Comparison of ENCODE assay signal across 9 cellular contexts in genomic region chr3:129119365-129120100, GRCh38. TPM values are rescaled to one million over a fixed set of nuclear protein-coding genes. Genes with fewer than 3 reads are reported as not detected.
DNase-seq lines count a peak whose midpoint lies in the region; ATAC-seq, FAIRE-seq and TF ChIP-seq lines count a peak whose summit lies in the region.
"Had no signal": no experiment of that assay in that cellular context is flagged by ENCODE, and none has a peak within 500 bp of the region (broad histone marks: within the 10 kb centered on the region; RNA-seq: fewer than 3 reads in every experiment).

No MANE protein-coding gene starts in this region.

- H3K27ac ChIP-seq in heart right ventricle (peak overlapping the region in 9 of 10 donors; percentile 45 to 98 (median 94)), small intestine (ENCODE audit: low read depth in 1 of 2, low read length in 1 of 2) (peak overlapping the region; percentile 61 to 90)

- H3K4me3 ChIP-seq in heart right ventricle = peak overlapping the region; percentile 73 to 97 (median 90)
- peak overlapping the region; percentile 52 to 72 for H3K4me3 ChIP-seq in small intestine (ENCODE audit: low read depth in 1 of 2, low read length in 2 of 2)

- H3K27me3 ChIP-seq in heart right ventricle = no peaks in the 10 kb centered on the region
- no peaks in the 10 kb centered on the region for H3K27me3 ChIP-seq in small intestine (ENCODE audit: control insufficient read depth in 2 of 2, insufficient read depth in 2 of 2, low read length in 2 of 2)

- H3K27me3 Mint-ChIP-seq in activated CD4-positive, alpha-beta memory T cell treated with anti-CD3 and anti-CD28 coated beads, Interleukin-2, amount 10 ng/mL, durations not matched to agents 7 days and 5 days = no peaks in the 10 kb centered on the region

- DNase-seq in NCI-H510A treated with DMSO at 0.1 percent for 48 hours (lab: John Stamatoyannopoulos, UW) (peak; percentile 17), NCI-H510A (lab: John Stamatoyannopoulos, UW) (no peak), heart right ventricle (no peak), small intestine (peak; percentile 75), iPS-NIHi7 (ENCODE audit: extremely low spot score) (no peak)
- peak; percentile 54 for DNase-seq in activated CD4-positive, alpha-beta memory T cell treated with anti-CD3 and anti-CD28 coated beads, Interleukin-2, amount 10 ng/mL, durations not matched to agents 7 days and 5 days
- DNase-seq in effector CD8-positive, alpha-beta T cell (lab: John Stamatoyannopoulos, UW) = no peak

- H3K9me3 ChIP-seq in heart right ventricle (no peaks in the 10 kb centered on the region), small intestine (ENCODE audit: control insufficient read depth, low read depth) (no peaks in the 10 kb centered on the region)

- intact Hi-C loops in heart right ventricle (cut with DNase I) = loop anchor here in 2 of 10 donors (5.0 to 10.0 kb wide), 2 partner anchors 65 to 67 kb away; no protein-coding TSS in a partner anchor

- CTCF ChIA-PET in activated CD4-positive, alpha-beta memory T cell treated with anti-CD3 and anti-CD28 coated beads, Interleukin-2, amount 10 ng/mL, durations not matched to agents 7 days and 5 days (lab: Charles Lee) = interaction anchor here (0.5 to 5.0 kb wide), 11 partner anchors 17 to 149 kb away, joined by 3 to 63 read pairs (median 4); partner anchors contain the start of gene COPG1

- H3K4me1 Mint-ChIP-seq in activated CD4-positive, alpha-beta memory T cell treated with anti-CD3 and anti-CD28 coated beads, Interleukin-2, amount 10 ng/mL, durations not matched to agents 7 days and 5 days = peaks cover 57% of the 10 kb centered on the region

- FAIRE-seq in small intestine (lab: Jason Lieb, UNC) = no peak

- H3K4me3 Mint-ChIP-seq in activated CD4-positive, alpha-beta memory T cell treated with anti-CD3 and anti-CD28 coated beads, Interleukin-2, amount 10 ng/mL, durations not matched to agents 7 days and 5 days = peak overlapping the region; percentile 91

- ATAC-seq in heart right ventricle = no peak
- ATAC-seq in HG03025 (IDR thresholded peaks at IDR 0.05; ENCODE audit: low FRiP score, unreplicated experiment) = no peak

- POLR2A ChIA-PET in activated CD4-positive, alpha-beta memory T cell treated with anti-CD3 and anti-CD28 coated beads, Interleukin-2, amount 10 ng/mL, durations not matched to agents 7 days and 5 days (lab: Charles Lee) = interaction anchor here (0.6 to 8.4 kb wide), 20 partner anchors 9 to 468 kb away, joined by 3 to 111 read pairs (median 21); partner anchors contain the start of genes CNBP, COPG1 and RPN1

- H3K4me1 ChIP-seq in heart right ventricle (peaks cover 12 to 60% (median 37%) of the 10 kb centered on the region in 9 donors), small intestine (ENCODE audit: control insufficient read depth in 2 of 2, insufficient read depth in 1 of 2, low read depth in 1 of 2, low read length in 1 of 2) (peaks cover 10 to 19% of the 10 kb centered on the region in 2 donors)

- peaks cover 50% of the 10 kb centered on the region for H3K36me3 Mint-ChIP-seq in activated CD4-positive, alpha-beta memory T cell treated with anti-CD3 and anti-CD28 coated beads, Interleukin-2, amount 10 ng/mL, durations not matched to agents 7 days and 5 days (ENCODE audit: low read depth)

- WGBS in heart right ventricle, 2 donors = 49 to 67% methylated on average over 13 of the region's 13 CpGs
- 8 to 26% (median 17%) methylated on average over 13 of the region's 13 CpGs for WGBS in small intestine, 3 donors

- TF ChIP-seq CTCF in heart right ventricle (IDR thresholded peaks at IDR 0.05) = no peak

- peak overlapping the region; percentile 96 for H3K27ac Mint-ChIP-seq in activated CD4-positive, alpha-beta memory T cell treated with anti-CD3 and anti-CD28 coated beads, Interleukin-2, amount 10 ng/mL, durations not matched to agents 7 days and 5 days

- H3K36me3 ChIP-seq in heart right ventricle (peaks cover 0 to 41% (median 3%) of the 10 kb centered on the region in 9 donors), small intestine (ENCODE audit: control insufficient read depth in 2 of 2, insufficient read depth in 2 of 2, low read length in 2 of 2) (no peaks in the 10 kb centered on the region)

- H3K9me3 Mint-ChIP-seq in activated CD4-positive, alpha-beta memory T cell treated with anti-CD3 and anti-CD28 coated beads, Interleukin-2, amount 10 ng/mL, durations not matched to agents 7 days and 5 days = no peaks in the 10 kb centered on the region

RNA-seq across cellular contexts. Expression of gene RAB43, which starts 2.1 kb away (rescaled TPM):
- total RNA-seq in activated CD4-positive, alpha-beta memory T cell treated with anti-CD3 and anti-CD28 coated beads, Interleukin-2, amount 10 ng/mL, durations not matched to agents 7 days and 5 days = 10 to 100 TPM; 46.3 to 48.1 TPM
- 1 to 10 TPM in 9 of 10 donors, under 1 TPM in 1; 0.96 to 8.2 (median 4.1) TPM for total RNA-seq in heart right ventricle
- polyA plus RNA-seq in heart right ventricle (1 to 10 TPM; 2.5 to 4.0 TPM), small intestine (10 to 100 TPM in 1 of 3 donors, 1 to 10 TPM in 2; 3.4 to 15.0 (median 4.1) TPM)

RNA-seq across cellular contexts. Expression of gene ISY1, which starts 41.3 kb away (rescaled TPM):
- 10 to 100 TPM; 63.9 to 66.2 TPM for total RNA-seq in activated CD4-positive, alpha-beta memory T cell treated with anti-CD3 and anti-CD28 coated beads, Interleukin-2, amount 10 ng/mL, durations not matched to agents 7 days and 5 days
- total RNA-seq in heart right ventricle = 10 to 100 TPM; 26.7 to 35.4 (median 29.7) TPM
- polyA plus RNA-seq in heart right ventricle (10 to 100 TPM; 15.9 to 24.0 TPM), small intestine (10 to 100 TPM; 11.2 to 27.1 (median 20.5) TPM)

RNA-seq across cellular contexts. Expression of gene GP9, which starts 59.0 kb away (rescaled TPM):
- total RNA-seq in activated CD4-positive, alpha-beta memory T cell treated with anti-CD3 and anti-CD28 coated beads, Interleukin-2, amount 10 ng/mL, durations not matched to agents 7 days and 5 days = not detected
- total RNA-seq in heart right ventricle = not detected
- polyA plus RNA-seq in heart right ventricle (under 1 TPM in 1 of 2 donors, not detected in 1; 0.13 TPM), small intestine (under 1 TPM in 1 of 3 donors, not detected in 2; 0.06 TPM)
- total RNA-seq: Daoy had no signal

Comparison
In these comparisons a context has a peak if more than half of its experiments do, and no peak if none do; other contexts are left out.
1. DNase-seq: peak in NCI-H510A treated with DMSO at 0.1 percent for 48 hours (single experiment), activated CD4-positive, alpha-beta memory T cell treated with anti-CD3 and anti-CD28 coated beads, Interleukin-2, amount 10 ng/mL, durations not matched to agents 7 days and 5 days (single experiment) and small intestine (single experiment); none in NCI-H510A (single experiment), heart right ventricle (0 of 2), iPS-NIHi7 (single experiment) and effector CD8-positive, alpha-beta T cell (single experiment).
2. RNA of gene RAB43, which starts 2.1 kb away (total RNA-seq): 46.3 to 48.1 TPM in activated CD4-positive, alpha-beta memory T cell treated with anti-CD3 and anti-CD28 coated beads, Interleukin-2, amount 10 ng/mL, durations not matched to agents 7 days and 5 days; 0.96 to 8.2 TPM in heart right ventricle; every median in the first group is over 4 times any median in the second.